ENCODE assay signal across 14 cellular contexts in the genomic region with DNA sequence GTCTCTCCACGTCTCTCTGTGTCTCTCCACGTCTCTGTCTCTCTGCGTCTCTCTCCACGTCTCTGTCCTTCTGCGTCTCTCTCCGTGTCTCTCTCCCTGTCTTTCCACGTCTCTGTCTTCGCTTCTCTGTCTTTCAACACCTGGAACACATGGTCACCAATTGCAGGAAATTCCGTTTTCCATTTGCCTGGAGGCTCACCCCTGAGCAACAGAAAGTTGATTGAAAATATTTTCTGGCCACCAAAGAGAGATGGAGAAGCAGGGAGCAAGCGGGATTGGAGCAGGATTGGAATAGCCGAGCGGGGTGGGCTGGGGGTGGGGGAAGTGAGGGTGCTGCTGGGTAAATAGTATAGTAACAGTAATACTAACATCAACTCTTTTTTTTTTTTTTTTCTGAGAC. TPM values are rescaled to one million over a fixed set of nuclear protein-coding genes. Genes with fewer than 3 reads are reported as not detected.
DNase-seq lines count a peak whose midpoint lies in the region; ATAC-seq and TF ChIP-seq lines count a peak whose summit lies in the region.
"Had no signal": no experiment of that assay in that cellular context is flagged by ENCODE, and none has a peak within 500 bp of the region (broad histone marks: within the 10 kb centered on the region; RNA-seq: fewer than 3 reads in every experiment).

No MANE protein-coding gene starts in this region.

- H3K36me3 ChIP-seq in A673 (ENCODE audit: insufficient read depth, low read length, poor library complexity, severe bottlenecking) (peaks cover 29% of the 10 kb centered on the region), Panc1 (ENCODE audit: control insufficient read depth, insufficient read depth, low read length) (no peaks in the 10 kb centered on the region), esophagus squamous epithelium (peaks cover 0 to 50% (median 5%) of the 10 kb centered on the region in 3 donors), ovary (no peaks in the 10 kb centered on the region)

- 69 to 74% methylated on average over 12 of the region's 12 CpGs for WGBS in esophagus squamous epithelium, 2 donors
- 29 to 37% (median 35%) methylated on average over 12 of the region's 12 CpGs for WGBS in ovary, 3 donors

- H3K27me3 ChIP-seq in A673 (replicated peaks; ENCODE audit: insufficient read depth, low read depth, low read length, poor library complexity) = no peaks in the 10 kb centered on the region
- no peaks in the 10 kb centered on the region for H3K27me3 ChIP-seq in Panc1 (ENCODE audit: control insufficient read depth, insufficient read depth, low read length)
- no peaks in the 10 kb centered on the region for H3K27me3 ChIP-seq in esophagus squamous epithelium
- no peaks in the 10 kb centered on the region for H3K27me3 ChIP-seq in ovary

- CTCF ChIA-PET in A673 (lab: Charles Lee) (no interaction called here), Panc1 (lab: Charles Lee) (no interaction called here)

- in situ Hi-C loops in Panc1 (cut with HindIII; ENCODE audit: low pct_unique_long_range_greater_than_20kb, low sequenced_read_pairs) = no loop called here

- peak overlapping the region; percentile 24 for H3K4me3 ChIP-seq in A673 (ENCODE audit: low read depth, low read length, poor library complexity, severe bottlenecking)
- peak overlapping the region; percentile 66 to 73 for H3K4me3 ChIP-seq in Panc1 (ENCODE audit: low read depth in 2 of 2, low read length in 2 of 2)
- H3K4me3 ChIP-seq in esophagus squamous epithelium = peak overlapping the region in 3 of 4 donors; percentile 73 to 89 (median 75)
- H3K4me3 ChIP-seq in ovary = peak overlapping the region; percentile 91

- TF ChIP-seq CTCF in A673 (conservative IDR thresholded peaks at IDR 0.05; ENCODE audit: low read depth, low read length) = no peak
- no peak for TF ChIP-seq CTCF in Panc1 (IDR thresholded peaks at IDR 0.05)
- TF ChIP-seq CTCF in esophagus squamous epithelium (IDR thresholded peaks at IDR 0.05) = no peak
- TF ChIP-seq CTCF in ovary (IDR thresholded peaks at IDR 0.05) = no peak

- TF ChIP-seq POLR2A in esophagus squamous epithelium (IDR thresholded peaks at IDR 0.05) (no peak), ovary (IDR thresholded peaks at IDR 0.05) (no peak)

- intact Hi-C loops in A673 (cut with micrococcal nuclease; ENCODE audit: unreplicated experiment) = no loop called here
- intact Hi-C loops in Panc1 (cut with micrococcal nuclease; ENCODE audit: unreplicated experiment) = no loop called here
- intact Hi-C loops in esophagus squamous epithelium (cut with DNase I) = no loop called here
- intact Hi-C loops in ovary (cut with DNase I) = loop anchor here in 1 of 4 donors (5.0 kb wide), 1 partner anchor 38 kb away; a partner anchor contains a TSS

- no peaks in the 10 kb centered on the region for H3K9me3 ChIP-seq in A673 (ENCODE audit: low read depth, low read length, poor library complexity, severe bottlenecking)
- H3K9me3 ChIP-seq in Panc1 (ENCODE audit: control insufficient read depth, insufficient read depth, low read depth, low read length) = no peaks in the 10 kb centered on the region
- no peaks in the 10 kb centered on the region for H3K9me3 ChIP-seq in esophagus squamous epithelium
- H3K9me3 ChIP-seq in ovary = no peaks in the 10 kb centered on the region

- POLR2A ChIA-PET in A673 (lab: Charles Lee; ENCODE audit: low non-redundant PET) = no interaction called here
- POLR2A ChIA-PET in Panc1 (lab: Charles Lee) = no interaction called here

- DNase-seq in A673 (ENCODE audit: low spot score) (no peak), Panc1 (ENCODE audit: low read depth, low spot score) (no peak), esophagus squamous epithelium (lab: John Stamatoyannopoulos, UW) (no peak), ovary (no peak), amygdala (lab: John Stamatoyannopoulos, UW) (no peak), GM19240 (ENCODE audit: insufficient read length, low spot score) (no peak)
- DNase-seq: activated T-cell treated with anti-CD3 and anti-CD28 coated beads, Interleukin-2, amount 50 U/mL, for 24 hours; dermis blood vessel endothelial cell; MM.1S; stimulated activated naive CD8-positive, alpha-beta T cell treated with anti-CD3 and anti-CD28 coated beads, Interleukin-15, Interleukin-2, amounts not matched to agents 100 U/mL and 50 U/mL, for 24 hours; T-helper 2 cell had no signal

- no peak for TF ChIP-seq EP300 in ovary (IDR thresholded peaks at IDR 0.05)

- BruUV-seq in A673 (replicated peaks; lab: Mats Ljungman, UMichigan) = no TSS peak
- BruUV-seq in Panc1 (replicated peaks; lab: Mats Ljungman, UMichigan) = no TSS peak

- H3K4me1 ChIP-seq in A673 (ENCODE audit: insufficient read depth, low read length, poor library complexity, severe bottlenecking) (peaks cover 32% of the 10 kb centered on the region), Panc1 (ENCODE audit: control insufficient read depth, insufficient read depth, low read length) (peaks cover 23% of the 10 kb centered on the region), esophagus squamous epithelium (peaks cover 19 to 83% (median 36%) of the 10 kb centered on the region in 3 donors), ovary (ENCODE audit: insufficient read depth) (peaks cover 14% of the 10 kb centered on the region)

- H3K27ac ChIP-seq in A673 (ENCODE audit: low read depth, low read length, poor library complexity, severe bottlenecking) = peak overlapping the region; percentile 66
- peak overlapping the region; percentile 77 for H3K27ac ChIP-seq in Panc1 (ENCODE audit: low read length)
- H3K27ac ChIP-seq in esophagus squamous epithelium = peak overlapping the region; percentile 57 to 93 (median 85)
- H3K27ac ChIP-seq in ovary = peak overlapping the region; percentile 76 to 86

- ATAC-seq in Panc1 (no peak), GM21786 (IDR thresholded peaks at IDR 0.05; ENCODE audit: unreplicated experiment) (no peak), GM19397 (IDR thresholded peaks at IDR 0.05; ENCODE audit: unreplicated experiment) (no peak)
- ATAC-seq: stimulated activated naive CD8-positive, alpha-beta T cell treated with anti-CD3 and anti-CD28 coated beads, Interleukin-15, Interleukin-2, amounts not matched to agents 100 U/mL and 50 U/mL, for 24 hours had no signal

RNA-seq across cellular contexts. Expression of a gene that starts 1.7 kb away (rescaled TPM):
- total RNA-seq in A673 (2021) (85.8 and 90.9 TPM in 2 replicates), Panc1 (2021; ENCODE audit: unreplicated experiment) (121 TPM), esophagus squamous epithelium (100 to 1,000 TPM in 1 of 4 donors, 10 to 100 TPM in 3; 29.3 to 287 (median 57.1) TPM), ovary (100 to 1,000 TPM; 238 to 642 (median 479) TPM)
- 199 TPM for polyA plus RNA-seq in Panc1 (2012; ENCODE audit: insufficient read length)
- polyA plus RNA-seq in ovary = 100 to 1,000 TPM; 289 to 433 TPM

RNA-seq across cellular contexts. Expression of a gene that starts 40.1 kb away (rescaled TPM):
- total RNA-seq in A673 (2021) (97.6 and 107 TPM in 2 replicates), Panc1 (2021; ENCODE audit: unreplicated experiment) (50.6 TPM), esophagus squamous epithelium (10 to 100 TPM in 1 of 4 donors, 1 to 10 TPM in 3; 2.9 to 10.9 (median 6.3) TPM), ovary (1 to 10 TPM in 4 of 7 donors, under 1 TPM in 2, not detected in 1; 0.93 to 2.7 (median 1.0) TPM)
- 26.9 TPM for polyA plus RNA-seq in Panc1 (2012; ENCODE audit: insufficient read length)
- polyA plus RNA-seq in ovary = under 1 TPM; 0.47 to 0.78 TPM

RNA-seq across cellular contexts. Expression of a gene that starts 43.7 kb away (rescaled TPM):
- total RNA-seq in A673 (2021) = not detected in 2 replicates
- total RNA-seq in Panc1 (2021; ENCODE audit: unreplicated experiment) = not detected
- polyA plus RNA-seq in Panc1 (2012; ENCODE audit: insufficient read length) = 0.64 TPM
- not detected for total RNA-seq in esophagus squamous epithelium
- total RNA-seq in ovary = under 1 TPM in 3 of 7 donors, not detected in 4; 0.50 to 0.93 (median 0.51) TPM
- polyA plus RNA-seq in ovary = under 1 TPM in 1 of 2 donors, not detected in 1; 0.86 TPM
- total RNA-seq: dermis blood vessel endothelial cell, NCI-H460 had no signal

Comparison
In these comparisons a context has a peak if more than half of its experiments do, and no peak if none do; other contexts are left out.
1. H3K4me3 ChIP-seq: peak in every context shown above with its lines; median percentile 91 in ovary; 75 in esophagus squamous epithelium; 70 in Panc1; 24 in A673.